23 cellular contexts compared by ENCODE assay signal in genomic region chr13:99575376-99575775, GRCh38.
"Had no signal": no experiment of that assay in that cellular context is flagged by ENCODE, and none has a peak within 500 bp of the region (broad histone marks: within the 10 kb centered on the region; RNA-seq: fewer than 3 reads in every experiment).

No MANE protein-coding gene starts in this region.

- H3K4me3 Mint-ChIP-seq: activated T-cell treated with anti-CD3 and anti-CD28 coated beads, Interleukin-2, amount 50 U/mL, for 24 hours; stimulated activated effector memory CD8-positive, alpha-beta T cell treated with anti-CD3 and anti-CD28 coated beads, Interleukin-12 subunit alpha, Interleukin-12 subunit beta, amount 100 ng/mL, for 72 hours; T-helper 2 cell treated with Interferon-gamma antibody and Interleukin-4, amounts not matched to agents 5 μg/mL and 100 μg/mL, for 36 hours had no signal

- H3K9me3 Mint-ChIP-seq: activated naive CD8-positive, alpha-beta T cell treated with anti-CD3 and anti-CD28 coated beads, Interleukin-2, amount 10 ng/mL, durations not matched to agents 7 days and 5 days; activated T-cell treated with anti-CD3 and anti-CD28 coated beads, Interleukin-2, amount 50 U/mL, for 24 hours; activated T-helper 2 cell treated with anti-CD3 and anti-CD28 coated beads, Interferon-gamma antibody, Interleukin-2, Interleukin-4, amounts not matched to agents 10 μg/mL and 5 μg/mL and 100 μg/mL, durations not matched to agents 14 hours and 24 hours and 36 hours; stimulated activated effector memory CD8-positive, alpha-beta T cell treated with anti-CD3 and anti-CD28 coated beads, Interleukin-12 subunit alpha, Interleukin-12 subunit beta, amount 100 ng/mL, for 72 hours; T-helper 2 cell treated with Interferon-gamma antibody and Interleukin-4, amounts not matched to agents 5 μg/mL and 100 μg/mL, for 36 hours had no signal

- H3K27me3 Mint-ChIP-seq: activated naive CD8-positive, alpha-beta T cell treated with anti-CD3 and anti-CD28 coated beads, Interleukin-2, amount 10 ng/mL, durations not matched to agents 7 days and 5 days; activated T-cell treated with anti-CD3 and anti-CD28 coated beads, Interleukin-2, amount 50 U/mL, for 24 hours; naive B cell had no signal

- H3K27ac Mint-ChIP-seq: activated T-cell treated with anti-CD3 and anti-CD28 coated beads, Interleukin-2, amount 50 U/mL, for 24 hours; activated T-helper 2 cell treated with anti-CD3 and anti-CD28 coated beads, Interferon-gamma antibody, Interleukin-2, Interleukin-4, amounts not matched to agents 10 μg/mL and 5 μg/mL and 100 μg/mL, durations not matched to agents 14 hours and 24 hours and 36 hours; immature natural killer cell; stimulated activated effector memory CD8-positive, alpha-beta T cell treated with anti-CD3 and anti-CD28 coated beads, Interleukin-12 subunit alpha, Interleukin-12 subunit beta, amount 100 ng/mL, for 72 hours; T-helper 2 cell treated with Interferon-gamma antibody and Interleukin-4, amounts not matched to agents 5 μg/mL and 100 μg/mL, for 36 hours had no signal

- H3K4me1 ChIP-seq: colonic mucosa, lower lobe of right lung had no signal

- H3K4me3 ChIP-seq: colonic mucosa, heart right ventricle, lower lobe of right lung, right lobe of liver, skin epidermis, transverse colon had no signal

- H3K36me3 ChIP-seq: colonic mucosa, heart right ventricle, lower lobe of right lung, right lobe of liver, transverse colon, WERI-Rb-1 had no signal

- H3K9me3 ChIP-seq: colonic mucosa, heart right ventricle, lower lobe of right lung, right lobe of liver, transverse colon had no signal

- H3K27ac ChIP-seq: colonic mucosa, heart right ventricle, lower lobe of right lung, right lobe of liver, skin epidermis, transverse colon, WERI-Rb-1 had no signal

- ATAC-seq: heart right ventricle; left lobe of liver; right lobe of liver; stimulated activated effector memory CD8-positive, alpha-beta T cell treated with anti-CD3 and anti-CD28 coated beads, Interleukin-12 subunit alpha, Interleukin-12 subunit beta, amount 100 ng/mL, for 72 hours had no signal

- FAIRE-seq: bronchial epithelial cell, TTC549, urothelium cell line had no signal

- H3K27me3 ChIP-seq: colonic mucosa, right lobe of liver had no signal

- DNase-seq: activated CD4-positive, alpha-beta T cell treated with anti-CD3 and anti-CD28 coated beads for 1 hour; activated CD8-positive, alpha-beta memory T cell treated with anti-CD3 and anti-CD28 coated beads, Interleukin-2, amount 50 U/mL, for 4 hours; activated naive CD4-positive, alpha-beta T cell; activated naive CD8-positive, alpha-beta T cell treated with anti-CD3 and anti-CD28 coated beads, Interleukin-2, amount 10 ng/mL, durations not matched to agents 7 days and 5 days; activated T-cell treated with anti-CD3 and anti-CD28 coated beads, Interleukin-2, amount 50 U/mL, for 24 hours; amniotic stem cell; colonic mucosa; heart right ventricle; immature natural killer cell; lower lobe of right lung; right lobe of liver; stimulated activated CD4-positive, alpha-beta T cell treated with anti-CD3 and anti-CD28 coated beads, Interleukin-1b, Interleukin-23, amount 100 ng/mL, for 48 hours; transverse colon; WERI-Rb-1 had no signal

- H3K36me3 Mint-ChIP-seq: activated naive CD8-positive, alpha-beta T cell treated with anti-CD3 and anti-CD28 coated beads, Interleukin-2, amount 10 ng/mL, durations not matched to agents 7 days and 5 days; immature natural killer cell; naive B cell; stimulated activated effector memory CD8-positive, alpha-beta T cell treated with anti-CD3 and anti-CD28 coated beads, Interleukin-12 subunit alpha, Interleukin-12 subunit beta, amount 100 ng/mL, for 72 hours had no signal
